18 cellular contexts compared by ENCODE assay signal in the genomic region with DNA sequence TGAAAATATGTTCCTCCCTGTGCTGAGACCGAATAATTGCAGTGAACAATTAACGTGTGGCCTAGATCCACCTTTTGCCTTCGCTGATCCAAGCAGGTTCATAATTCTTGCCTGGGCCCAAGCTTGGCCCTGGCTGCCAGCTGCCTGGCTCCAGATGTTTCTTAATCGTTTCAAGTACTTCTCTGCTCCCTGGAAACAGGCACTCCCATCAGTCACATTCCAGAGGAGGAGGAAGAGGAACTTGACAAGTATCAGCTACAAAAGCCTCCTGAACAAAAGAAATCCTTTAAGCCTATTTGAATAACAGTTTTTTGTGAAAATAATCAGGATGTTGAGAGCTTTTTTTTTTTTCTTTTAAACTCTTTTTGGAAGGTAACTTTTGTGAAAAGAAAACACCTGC.
A peak's percentile ranks its signal among the peaks of the same experiment; 100 is the strongest.
DNase-seq lines count a peak whose midpoint lies in the region; ATAC-seq, FAIRE-seq and TF ChIP-seq lines count a peak whose summit lies in the region.
"Had no signal": no experiment of that assay in that cellular context is flagged by ENCODE, and none has a peak within 500 bp of the region (broad histone marks: within the 10 kb centered on the region; RNA-seq: fewer than 3 reads in every experiment).

No MANE protein-coding gene starts in this region.

- CTCF ChIA-PET in HepG2 (lab: Yijun Ruan, JAX; ENCODE audit: low intra/inter-chr PET ratio, low total read pairs), result no interaction called here
- CTCF ChIA-PET in activated CD8-positive, alpha-beta T cell treated with anti-CD3 and anti-CD28 coated beads for 36 hours (lab: Charles Lee), result interaction anchor here (1.3 to 1.9 kb wide), 2 partner anchors 23 to 65 kb away, joined by 4 to 6 read pairs; no protein-coding TSS in a partner anchor
- CTCF ChIA-PET in activated CD8-positive, alpha-beta memory T cell treated with anti-CD3 and anti-CD28 coated beads, Interleukin-2, amount 10 ng/mL, durations not matched to agents 7 days and 5 days (lab: Charles Lee), result interaction anchor here (0.8 kb wide), 1 partner anchor 14 kb away, joined by 4 read pairs; no protein-coding TSS in a partner anchor

- peaks cover 3% of the 10 kb centered on the region for H3K27me3 Mint-ChIP-seq in neural progenitor cell (ENCODE audit: insufficient read depth, low read depth)
- no peaks in the 10 kb centered on the region for H3K27me3 Mint-ChIP-seq in activated CD8-positive, alpha-beta T cell treated with anti-CD3 and anti-CD28 coated beads for 36 hours
- H3K27me3 Mint-ChIP-seq in activated CD8-positive, alpha-beta memory T cell treated with anti-CD3 and anti-CD28 coated beads, Interleukin-2, amount 10 ng/mL, durations not matched to agents 7 days and 5 days, result no peaks in the 10 kb centered on the region
- H3K27me3 Mint-ChIP-seq: activated naive CD8-positive, alpha-beta T cell treated with anti-CD3 and anti-CD28 coated beads, Interleukin-2, amount 10 ng/mL, durations not matched to agents 7 days and 5 days had no signal

- H4K20me1 ChIP-seq in neural progenitor cell (ENCODE audit: low read depth) (peaks cover 57% of the 10 kb centered on the region), HepG2 (ENCODE audit: insufficient read depth, low read length) (no peaks in the 10 kb centered on the region)

- TF ChIP-seq EP300 in HepG2 (IDR thresholded peaks at IDR 0.05; ENCODE audit: low read depth in 2 of 2, low read length in 2 of 2) (no peak), HepG2 (CRISPR knock-in tag; IDR thresholded peaks at IDR 0.05; ENCODE audit: borderline replicate concordance) (no peak)

- DNase-seq in AG20443 (ENCODE audit: low spot score) (peak; percentile 48), UCSD-AML1 (lab: John Stamatoyannopoulos, UW; ENCODE audit: unreplicated experiment) (peak; percentile 19), heart right ventricle (no peak), neural progenitor cell (ENCODE audit: low spot score) (peak; percentile 70), HepG2 (ENCODE audit: low spot score) (no peak), esophagus squamous epithelium (lab: John Stamatoyannopoulos, UW) (no peak)
- DNase-seq in activated CD8-positive, alpha-beta T cell treated with anti-CD3 and anti-CD28 coated beads for 36 hours, result no peak
- DNase-seq in activated CD8-positive, alpha-beta memory T cell treated with anti-CD3 and anti-CD28 coated beads, Interleukin-2, amount 10 ng/mL, durations not matched to agents 7 days and 5 days, result no peak
- DNase-seq: activated naive CD8-positive, alpha-beta T cell treated with anti-CD3 and anti-CD28 coated beads, Interleukin-2, amount 10 ng/mL, durations not matched to agents 7 days and 5 days; DMS153; gastrocnemius medialis; HCEC 1CT; kidney glomerular epithelial cell; MG63; NCI-H2171 treated with DMSO at 0.1 percent for 48 hours; ovary had no signal

- in situ Hi-C loops in HepG2 (cut with HindIII; ENCODE audit: extremely low pct_ligation_motif_present, low pct_unique_long_range_greater_than_20kb), result no loop called here

- TF ChIP-seq POLR2A in HepG2 (IDR thresholded peaks at IDR 0.05; ENCODE audit: insufficient read depth in 1 of 2, low read depth in 2 of 2, low read length in 2 of 2), result no peak
- no peak for TF ChIP-seq POLR2A in esophagus squamous epithelium (IDR thresholded peaks at IDR 0.05)

- POLR2A ChIA-PET in HepG2 (lab: Yijun Ruan, JAX), result interaction anchor here (1.2 to 3.5 kb wide), 2 partner anchors 19 to 46 kb away, joined by 3 to 22 read pairs; no protein-coding TSS in a partner anchor
- POLR2A ChIA-PET in activated CD8-positive, alpha-beta T cell treated with anti-CD3 and anti-CD28 coated beads for 36 hours (lab: Charles Lee), result no interaction called here

- peaks cover 32% of the 10 kb centered on the region for H3F3A ChIP-seq in neural progenitor cell (ENCODE audit: low read depth)

- ATAC-seq in heart right ventricle (peak in 7 of 8 donors; percentile 23 to 59 (median 45)), HepG2 (no peak)
- ATAC-seq in activated CD8-positive, alpha-beta T cell treated with anti-CD3 and anti-CD28 coated beads for 36 hours, result no peak
- ATAC-seq in activated CD8-positive, alpha-beta memory T cell treated with anti-CD3 and anti-CD28 coated beads, Interleukin-2, amount 10 ng/mL, durations not matched to agents 7 days and 5 days, result no peak
- ATAC-seq: GM12878, SK-N-SH treated with all-trans-retinoic acid at 6 μM for 48 hours had no signal

- no peak overlapping the region for H3K4me3 ChIP-seq in heart right ventricle
- no peak overlapping the region for H3K4me3 ChIP-seq in neural progenitor cell
- H3K4me3 ChIP-seq in HepG2 (replicated peaks in 1 of 3; ENCODE audit: insufficient read depth in 1 of 3, low read depth in 2 of 3, low read length in 3 of 3), result no peak overlapping the region
- H3K4me3 ChIP-seq in esophagus squamous epithelium, result no peak overlapping the region
- H3K4me3 ChIP-seq: gastrocnemius medialis, GM12878, MG63, ovary had no signal

- no peaks in the 10 kb centered on the region for H3K27me3 ChIP-seq in heart right ventricle
- no peaks in the 10 kb centered on the region for H3K27me3 ChIP-seq in neural progenitor cell
- no peaks in the 10 kb centered on the region for H3K27me3 ChIP-seq in HepG2 (ENCODE audit: control insufficient read depth in 1 of 2, insufficient read depth in 2 of 2, low read length in 2 of 2)
- no peaks in the 10 kb centered on the region for H3K27me3 ChIP-seq in esophagus squamous epithelium
- H3K27me3 ChIP-seq: gastrocnemius medialis, MG63, ovary had no signal

- H3K4me3 Mint-ChIP-seq in neural progenitor cell, result no peak overlapping the region
- no peak overlapping the region for H3K4me3 Mint-ChIP-seq in activated CD8-positive, alpha-beta T cell treated with anti-CD3 and anti-CD28 coated beads for 36 hours
- no peak overlapping the region for H3K4me3 Mint-ChIP-seq in activated CD8-positive, alpha-beta memory T cell treated with anti-CD3 and anti-CD28 coated beads, Interleukin-2, amount 10 ng/mL, durations not matched to agents 7 days and 5 days
- H3K4me3 Mint-ChIP-seq: activated naive CD8-positive, alpha-beta T cell treated with anti-CD3 and anti-CD28 coated beads, Interleukin-2, amount 10 ng/mL, durations not matched to agents 7 days and 5 days had no signal

- peak overlapping the region; percentile 93 for H3K27ac Mint-ChIP-seq in neural progenitor cell
- H3K27ac Mint-ChIP-seq in activated CD8-positive, alpha-beta T cell treated with anti-CD3 and anti-CD28 coated beads for 36 hours, result no peak overlapping the region
- no peak overlapping the region for H3K27ac Mint-ChIP-seq in activated CD8-positive, alpha-beta memory T cell treated with anti-CD3 and anti-CD28 coated beads, Interleukin-2, amount 10 ng/mL, durations not matched to agents 7 days and 5 days
- H3K27ac Mint-ChIP-seq: activated naive CD8-positive, alpha-beta T cell treated with anti-CD3 and anti-CD28 coated beads, Interleukin-2, amount 10 ng/mL, durations not matched to agents 7 days and 5 days had no signal

- TF ChIP-seq CTCF in heart right ventricle (IDR thresholded peaks at IDR 0.05) (no peak), neural progenitor cell (IDR thresholded peaks at IDR 0.05) (no peak), HepG2 (CRISPR knock-in tag; IDR thresholded peaks at IDR 0.05) (no peak), esophagus squamous epithelium (IDR thresholded peaks at IDR 0.05) (no peak)
- no peak for TF ChIP-seq CTCF in activated CD8-positive, alpha-beta T cell treated with anti-CD3 and anti-CD28 coated beads for 36 hours (IDR thresholded peaks at IDR 0.05)

- peaks cover 34% of the 10 kb centered on the region for H3K36me3 Mint-ChIP-seq in neural progenitor cell
- peaks cover 9% of the 10 kb centered on the region for H3K36me3 Mint-ChIP-seq in activated CD8-positive, alpha-beta T cell treated with anti-CD3 and anti-CD28 coated beads for 36 hours (ENCODE audit: low read depth)
- peaks cover 23% of the 10 kb centered on the region for H3K36me3 Mint-ChIP-seq in activated CD8-positive, alpha-beta memory T cell treated with anti-CD3 and anti-CD28 coated beads, Interleukin-2, amount 10 ng/mL, durations not matched to agents 7 days and 5 days

- 34 to 36% methylated on average over 4 of the region's 4 CpGs for WGBS in heart right ventricle, 2 donors
- 96% methylated on average over 4 of the region's 4 CpGs for WGBS in HepG2 (ENCODE audit: low lambda C conversion rate)
- WGBS in esophagus squamous epithelium, 2 donors, result 18 to 20% methylated on average over 4 of the region's 4 CpGs

- no peak for TF ChIP-seq RAD21 in HepG2 (CRISPR knock-in tag; IDR thresholded peaks at IDR 0.05)

- H3K4me1 ChIP-seq in heart right ventricle, result peaks cover 0 to 59% (median 42%) of the 10 kb centered on the region in 9 donors
- H3K4me1 ChIP-seq in neural progenitor cell, result peaks cover 46% of the 10 kb centered on the region
- peaks cover 43% of the 10 kb centered on the region for H3K4me1 ChIP-seq in HepG2 (ENCODE audit: insufficient read depth, low read length)
- peaks cover 0 to 25% (median 11%) of the 10 kb centered on the region in 3 donors for H3K4me1 ChIP-seq in esophagus squamous epithelium

- H2AFZ ChIP-seq in neural progenitor cell (replicated peaks), result no peak overlapping the region
- H2AFZ ChIP-seq in HepG2 (ENCODE audit: low read length), result no peak overlapping the region

- H3K9ac ChIP-seq in neural progenitor cell (no peak overlapping the region), HepG2 (ENCODE audit: insufficient read depth, low read depth, low read length) (no peak overlapping the region)

- BruUV-seq in HepG2 (replicated peaks; lab: Mats Ljungman, UMichigan), result no TSS peak

- peaks cover 66% of the 10 kb centered on the region for H3K4me1 Mint-ChIP-seq in neural progenitor cell
- H3K4me1 Mint-ChIP-seq in activated CD8-positive, alpha-beta T cell treated with anti-CD3 and anti-CD28 coated beads for 36 hours (ENCODE audit: low read depth), result no peaks in the 10 kb centered on the region
- peaks cover 13% of the 10 kb centered on the region for H3K4me1 Mint-ChIP-seq in activated CD8-positive, alpha-beta memory T cell treated with anti-CD3 and anti-CD28 coated beads, Interleukin-2, amount 10 ng/mL, durations not matched to agents 7 days and 5 days

- intact Hi-C loops in heart right ventricle (cut with DNase I), result loop anchor here in 1 of 10 donors (5.0 kb wide), 1 partner anchor 47 kb away; no protein-coding TSS in a partner anchor
- intact Hi-C loops in HepG2 (cut with micrococcal nuclease; ENCODE audit: unreplicated experiment), result loop anchor here (5.0 kb wide), 1 partner anchor 37 kb away; no protein-coding TSS in a partner anchor
- intact Hi-C loops in activated CD8-positive, alpha-beta T cell treated with anti-CD3 and anti-CD28 coated beads for 36 hours (cut with micrococcal nuclease), result no loop called here
- intact Hi-C loops in esophagus squamous epithelium (cut with DNase I), result no loop called here

- H3K36me3 ChIP-seq in heart right ventricle, result peaks cover 0 to 68% (median 18%) of the 10 kb centered on the region in 9 donors
- H3K36me3 ChIP-seq in neural progenitor cell, result no peaks in the 10 kb centered on the region
- H3K36me3 ChIP-seq in HepG2 (replicated peaks in 1 of 2; ENCODE audit: control insufficient read depth in 1 of 2, insufficient read depth in 2 of 2, low read length in 2 of 2), result peaks cover 9 to 18% of the 10 kb centered on the region in 2 experiments; a peak in 4 of 5 replicates
- H3K36me3 ChIP-seq in esophagus squamous epithelium, result peaks cover 0 to 33% (median 0%) of the 10 kb centered on the region in 3 donors
- H3K36me3 ChIP-seq: MG63, ovary had no signal

- H3K27ac ChIP-seq in heart right ventricle, result peak overlapping the region in 9 of 10 donors; percentile 17 to 68 (median 51)
- H3K27ac ChIP-seq in neural progenitor cell, result peak overlapping the region; percentile 3
- no peak overlapping the region for H3K27ac ChIP-seq in HepG2 (ENCODE audit: extremely low read length, insufficient read depth, low read length)
- H3K27ac ChIP-seq in esophagus squamous epithelium, result peak overlapping the region in 2 of 4 donors; percentile 52 to 58
- H3K27ac ChIP-seq: ovary had no signal

- no peak for FAIRE-seq in HepG2 (lab: Jason Lieb, UNC)
- FAIRE-seq: GM12878 had no signal

- no peaks in the 10 kb centered on the region for H3K9me3 Mint-ChIP-seq in neural progenitor cell
- no peaks in the 10 kb centered on the region for H3K9me3 Mint-ChIP-seq in activated CD8-positive, alpha-beta T cell treated with anti-CD3 and anti-CD28 coated beads for 36 hours
- no peaks in the 10 kb centered on the region for H3K9me3 Mint-ChIP-seq in activated CD8-positive, alpha-beta memory T cell treated with anti-CD3 and anti-CD28 coated beads, Interleukin-2, amount 10 ng/mL, durations not matched to agents 7 days and 5 days (ENCODE audit: low read depth)
- H3K9me3 Mint-ChIP-seq: activated naive CD8-positive, alpha-beta T cell treated with anti-CD3 and anti-CD28 coated beads, Interleukin-2, amount 10 ng/mL, durations not matched to agents 7 days and 5 days had no signal

- H3K4me2 ChIP-seq in neural progenitor cell, result peak overlapping the region; percentile 57
- no peak overlapping the region for H3K4me2 ChIP-seq in HepG2 (ENCODE audit: low read depth, low read length)

- H3K9me3 ChIP-seq in heart right ventricle (no peaks in the 10 kb centered on the region), neural progenitor cell (ENCODE audit: low read depth) (no peaks in the 10 kb centered on the region), HepG2 (ENCODE audit: low read length) (no peaks in the 10 kb centered on the region), esophagus squamous epithelium (no peaks in the 10 kb centered on the region)
- H3K9me3 ChIP-seq: gastrocnemius medialis, MG63, ovary had no signal

- no peaks in the 10 kb centered on the region for H3K79me2 ChIP-seq in neural progenitor cell (ENCODE audit: low read depth)
- H3K79me2 ChIP-seq in HepG2 (ENCODE audit: insufficient read depth, low read length), result no peaks in the 10 kb centered on the region

Comparison
In these comparisons a context has a peak if more than half of its experiments do, and no peak if none do; other contexts are left out.
1. DNase-seq: peak in AG20443 (single experiment), UCSD-AML1 (single experiment) and neural progenitor cell (single experiment); none in heart right ventricle (0 of 2), HepG2 (single experiment), activated CD8-positive, alpha-beta T cell treated with anti-CD3 and anti-CD28 coated beads for 36 hours (single experiment), activated CD8-positive, alpha-beta memory T cell treated with anti-CD3 and anti-CD28 coated beads, Interleukin-2, amount 10 ng/mL, durations not matched to agents 7 days and 5 days (single experiment) and esophagus squamous epithelium (single experiment).
2. ATAC-seq: peak in heart right ventricle (7 of 8); none in HepG2 (single experiment), activated CD8-positive, alpha-beta T cell treated with anti-CD3 and anti-CD28 coated beads for 36 hours (single experiment) and activated CD8-positive, alpha-beta memory T cell treated with anti-CD3 and anti-CD28 coated beads, Interleukin-2, amount 10 ng/mL, durations not matched to agents 7 days and 5 days (single experiment).